In genomic region chr7:20219446-20220292, GRCh38 we compare ENCODE assay signal across 1 cellular context.
TF ChIP-seq lines count a peak whose summit lies in the region.

No MANE protein-coding gene starts in this region.

TF ChIP-seq in HepG2, 621 proteins besides CTCF, POLR2A, EP300 and RAD21 (continued from another document and continues in another):
- no peak for TF ChIP-seq ZBTB46 (CRISPR knock-in tag; IDR thresholded peaks at IDR 0.05; ENCODE audit: borderline replicate concordance)
- no peak for TF ChIP-seq SUZ12 (IDR thresholded peaks at IDR 0.05; ENCODE audit: low read depth, low read length)
- no peak for TF ChIP-seq ZNF101 (CRISPR knock-in tag; IDR thresholded peaks at IDR 0.05; ENCODE audit: borderline replicate concordance, low read depth)
- peak; percentile 72 for TF ChIP-seq TEAD3 (CRISPR knock-in tag; optimal IDR thresholded peaks at IDR 0.05; ENCODE audit: borderline replicate concordance)
- TF ChIP-seq NFKBIZ (CRISPR knock-in tag; IDR thresholded peaks at IDR 0.05) = peak; percentile 98
- TF ChIP-seq THYN1 (CRISPR knock-in tag; IDR thresholded peaks at IDR 0.05; ENCODE audit: borderline replicate concordance, low read depth) = no peak
- no peak for TF ChIP-seq ZFP37 (CRISPR knock-in tag; IDR thresholded peaks at IDR 0.05; ENCODE audit: borderline replicate concordance)
- no peak for TF ChIP-seq PAWR (CRISPR knock-in tag; IDR thresholded peaks at IDR 0.05; ENCODE audit: borderline replicate concordance)
- no peak for TF ChIP-seq ZNF800 (CRISPR knock-in tag; IDR thresholded peaks at IDR 0.05)
- TF ChIP-seq FLYWCH1 (CRISPR knock-in tag; IDR thresholded peaks at IDR 0.05) = peak; percentile 41; the same call in 1 of the 2 replicates
- TF ChIP-seq ZFP36 (IDR thresholded peaks at IDR 0.05; ENCODE audit: borderline replicate concordance, low read depth, low read length, partially characterized antibody) = no peak
- TF ChIP-seq SSRP1 (CRISPR knock-in tag; IDR thresholded peaks at IDR 0.05) = no peak
- TF ChIP-seq DMTF1 (CRISPR knock-in tag; IDR thresholded peaks at IDR 0.05) = no peak
- no peak; the same call in 1 of the 2 replicates for TF ChIP-seq ZNF672 (CRISPR knock-in tag; IDR thresholded peaks at IDR 0.05)
- TF ChIP-seq, protein P1, sequence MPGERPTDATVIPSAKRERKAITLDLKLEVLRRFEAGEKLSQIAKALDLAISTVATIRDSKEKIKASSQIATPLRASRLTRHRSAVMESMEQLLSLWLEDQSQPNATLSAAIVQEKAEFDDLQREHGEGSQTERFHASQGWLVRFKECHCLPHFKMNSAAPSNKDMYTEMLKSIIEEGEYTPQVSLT (CRISPR knock-in tag; IDR thresholded peaks at IDR 0.05; ENCODE audit: borderline replicate concordance, low read depth) = no peak
- TF ChIP-seq, protein P2, sequence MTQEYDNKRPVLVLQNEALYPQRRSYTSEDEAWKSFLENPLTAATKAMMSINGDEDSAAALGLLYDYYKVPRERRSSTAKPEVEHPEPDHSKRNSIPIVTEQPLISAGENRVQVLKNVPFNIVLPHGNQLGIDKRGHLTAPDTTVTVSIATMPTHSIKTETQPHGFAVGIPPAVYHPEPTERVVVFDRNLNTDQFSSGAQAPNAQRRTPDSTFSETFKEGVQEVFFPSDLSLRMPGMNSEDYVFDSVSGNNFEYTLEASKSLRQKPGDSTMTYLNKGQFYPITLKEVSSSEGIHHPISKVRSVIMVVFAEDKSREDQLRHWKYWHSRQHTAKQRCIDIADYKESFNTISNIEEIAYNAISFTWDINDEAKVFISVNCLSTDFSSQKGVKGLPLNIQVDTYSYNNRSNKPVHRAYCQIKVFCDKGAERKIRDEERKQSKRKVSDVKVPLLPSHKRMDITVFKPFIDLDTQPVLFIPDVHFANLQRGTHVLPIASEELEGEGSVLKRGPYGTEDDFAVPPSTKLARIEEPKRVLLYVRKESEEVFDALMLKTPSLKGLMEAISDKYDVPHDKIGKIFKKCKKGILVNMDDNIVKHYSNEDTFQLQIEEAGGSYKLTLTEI (CRISPR knock-in tag; conservative IDR thresholded peaks at IDR 0.05) = no peak
- no peak for TF ChIP-seq IKZF4 (CRISPR knock-in tag; IDR thresholded peaks at IDR 0.05; ENCODE audit: borderline replicate concordance, low read depth, not compliant biosample characterization)
- TF ChIP-seq, protein P3, sequence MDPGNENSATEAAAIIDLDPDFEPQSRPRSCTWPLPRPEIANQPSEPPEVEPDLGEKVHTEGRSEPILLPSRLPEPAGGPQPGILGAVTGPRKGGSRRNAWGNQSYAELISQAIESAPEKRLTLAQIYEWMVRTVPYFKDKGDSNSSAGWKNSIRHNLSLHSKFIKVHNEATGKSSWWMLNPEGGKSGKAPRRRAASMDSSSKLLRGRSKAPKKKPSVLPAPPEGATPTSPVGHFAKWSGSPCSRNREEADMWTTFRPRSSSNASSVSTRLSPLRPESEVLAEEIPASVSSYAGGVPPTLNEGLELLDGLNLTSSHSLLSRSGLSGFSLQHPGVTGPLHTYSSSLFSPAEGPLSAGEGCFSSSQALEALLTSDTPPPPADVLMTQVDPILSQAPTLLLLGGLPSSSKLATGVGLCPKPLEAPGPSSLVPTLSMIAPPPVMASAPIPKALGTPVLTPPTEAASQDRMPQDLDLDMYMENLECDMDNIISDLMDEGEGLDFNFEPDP (CRISPR knock-in tag; conservative IDR thresholded peaks at IDR 0.05) = no peak
- TF ChIP-seq ZZZ3 (CRISPR knock-in tag; IDR thresholded peaks at IDR 0.05; ENCODE audit: borderline replicate concordance) = no peak
- 0 out of 2 replicates have a peak, but pooled peaks have one; percentile 52 for TF ChIP-seq MTERF4 (CRISPR knock-in tag; IDR thresholded peaks at IDR 0.05)
- no peak for TF ChIP-seq ZNF530 (CRISPR knock-in tag; IDR thresholded peaks at IDR 0.05; ENCODE audit: low read depth)
- no peak; the same call in 1 of the 2 replicates for TF ChIP-seq MBD4 (IDR thresholded peaks at IDR 0.05; ENCODE audit: borderline replicate concordance, low read length)
- TF ChIP-seq SMARCC2 (IDR thresholded peaks at IDR 0.05) = peak; percentile 86; the same call in 1 of the 2 replicates
- peak; percentile 91 for TF ChIP-seq HNF1B (CRISPR knock-in tag; IDR thresholded peaks at IDR 0.05)
- TF ChIP-seq, protein P4, sequence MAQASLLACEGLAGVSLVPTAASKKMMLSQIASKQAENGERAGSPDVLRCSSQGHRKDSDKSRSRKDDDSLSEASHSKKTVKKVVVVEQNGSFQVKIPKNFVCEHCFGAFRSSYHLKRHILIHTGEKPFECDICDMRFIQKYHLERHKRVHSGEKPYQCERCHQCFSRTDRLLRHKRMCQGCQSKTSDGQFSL (CRISPR knock-in tag; IDR thresholded peaks at IDR 0.05) = no peak
- no peak for TF ChIP-seq ZNF180 (CRISPR knock-in tag; IDR thresholded peaks at IDR 0.05; ENCODE audit: borderline replicate concordance, low read depth)
- no peak for TF ChIP-seq UBTF (CRISPR knock-in tag; IDR thresholded peaks at IDR 0.05)
- TF ChIP-seq FOXP1 (IDR thresholded peaks at IDR 0.05) = no peak
- peak; percentile 74; the same call in 1 of the 2 replicates for TF ChIP-seq FOXP1 (CRISPR knock-in tag; IDR thresholded peaks at IDR 0.05)
- peak; percentile 78; the same call in 1 of the 2 replicates for TF ChIP-seq ZNF772 (CRISPR knock-in tag; IDR thresholded peaks at IDR 0.05)
- peak; percentile 55; the same call in 1 of the 2 replicates for TF ChIP-seq SIX1 (CRISPR knock-in tag; IDR thresholded peaks at IDR 0.05; ENCODE audit: borderline replicate concordance)
- no peak for TF ChIP-seq ATM (IDR thresholded peaks at IDR 0.05; ENCODE audit: borderline replicate concordance)
- no peak for TF ChIP-seq MAF1 (CRISPR knock-in tag; IDR thresholded peaks at IDR 0.05; ENCODE audit: borderline replicate concordance)
- no peak for TF ChIP-seq KLF16 (CRISPR knock-in tag; IDR thresholded peaks at IDR 0.05)
- TF ChIP-seq, protein P5, sequence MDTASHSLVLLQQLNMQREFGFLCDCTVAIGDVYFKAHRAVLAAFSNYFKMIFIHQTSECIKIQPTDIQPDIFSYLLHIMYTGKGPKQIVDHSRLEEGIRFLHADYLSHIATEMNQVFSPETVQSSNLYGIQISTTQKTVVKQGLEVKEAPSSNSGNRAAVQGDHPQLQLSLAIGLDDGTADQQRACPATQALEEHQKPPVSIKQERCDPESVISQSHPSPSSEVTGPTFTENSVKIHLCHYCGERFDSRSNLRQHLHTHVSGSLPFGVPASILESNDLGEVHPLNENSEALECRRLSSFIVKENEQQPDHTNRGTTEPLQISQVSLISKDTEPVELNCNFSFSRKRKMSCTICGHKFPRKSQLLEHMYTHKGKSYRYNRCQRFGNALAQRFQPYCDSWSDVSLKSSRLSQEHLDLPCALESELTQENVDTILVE (CRISPR knock-in tag; IDR thresholded peaks at IDR 0.05) = peak; percentile 67; the same call in 1 of the 2 replicates
- TF ChIP-seq, protein P6, sequence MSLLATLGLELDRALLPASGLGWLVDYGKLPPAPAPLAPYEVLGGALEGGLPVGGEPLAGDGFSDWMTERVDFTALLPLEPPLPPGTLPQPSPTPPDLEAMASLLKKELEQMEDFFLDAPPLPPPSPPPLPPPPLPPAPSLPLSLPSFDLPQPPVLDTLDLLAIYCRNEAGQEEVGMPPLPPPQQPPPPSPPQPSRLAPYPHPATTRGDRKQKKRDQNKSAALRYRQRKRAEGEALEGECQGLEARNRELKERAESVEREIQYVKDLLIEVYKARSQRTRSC (CRISPR knock-in tag; IDR thresholded peaks at IDR 0.05; ENCODE audit: low read depth) = no peak
- TF ChIP-seq ISX (CRISPR knock-in tag; conservative IDR thresholded peaks at IDR 0.05) = no peak
- TF ChIP-seq RNF2 (conservative IDR thresholded peaks at IDR 0.05; ENCODE audit: low read depth) = no peak
- TF ChIP-seq MXI1 (IDR thresholded peaks at IDR 0.05; ENCODE audit: borderline replicate concordance, low read depth, low read length) = peak; percentile 54; the same call in 1 of the 3 replicates
- TF ChIP-seq ZNF296 (CRISPR knock-in tag; conservative IDR thresholded peaks at IDR 0.05) = peak; percentile 48; the same call in 1 of the 2 replicates
- peak; percentile 95 for TF ChIP-seq POGZ (CRISPR knock-in tag; IDR thresholded peaks at IDR 0.05)
- no peak for TF ChIP-seq KLF12 (CRISPR knock-in tag; IDR thresholded peaks at IDR 0.05; ENCODE audit: borderline replicate concordance)
- TF ChIP-seq TCF7L2 (IDR thresholded peaks at IDR 0.05; ENCODE audit: low read depth, low read length) = no peak
- no peak for TF ChIP-seq POLR2G (IDR thresholded peaks at IDR 0.05; ENCODE audit: low read depth, low read length)
- TF ChIP-seq ZNF615 (CRISPR knock-in tag; IDR thresholded peaks at IDR 0.05; ENCODE audit: borderline replicate concordance) = peak; percentile 53; the same call in 1 of the 2 replicates
- TF ChIP-seq RFX3 (CRISPR knock-in tag; IDR thresholded peaks at IDR 0.05) = no peak
- TF ChIP-seq ZNF572 (CRISPR knock-in tag; IDR thresholded peaks at IDR 0.05) = no peak
- peak; percentile 73 for TF ChIP-seq ARID2 (CRISPR knock-in tag; IDR thresholded peaks at IDR 0.05; ENCODE audit: borderline replicate concordance)
- TF ChIP-seq RBM22 (optimal IDR thresholded peaks at IDR 0.05; ENCODE audit: low read length) = no peak
- TF ChIP-seq TMF1 (CRISPR knock-in tag; IDR thresholded peaks at IDR 0.05; ENCODE audit: low read depth) = no peak
